ENCODE assay signal across 8 cellular contexts in the genomic region with DNA sequence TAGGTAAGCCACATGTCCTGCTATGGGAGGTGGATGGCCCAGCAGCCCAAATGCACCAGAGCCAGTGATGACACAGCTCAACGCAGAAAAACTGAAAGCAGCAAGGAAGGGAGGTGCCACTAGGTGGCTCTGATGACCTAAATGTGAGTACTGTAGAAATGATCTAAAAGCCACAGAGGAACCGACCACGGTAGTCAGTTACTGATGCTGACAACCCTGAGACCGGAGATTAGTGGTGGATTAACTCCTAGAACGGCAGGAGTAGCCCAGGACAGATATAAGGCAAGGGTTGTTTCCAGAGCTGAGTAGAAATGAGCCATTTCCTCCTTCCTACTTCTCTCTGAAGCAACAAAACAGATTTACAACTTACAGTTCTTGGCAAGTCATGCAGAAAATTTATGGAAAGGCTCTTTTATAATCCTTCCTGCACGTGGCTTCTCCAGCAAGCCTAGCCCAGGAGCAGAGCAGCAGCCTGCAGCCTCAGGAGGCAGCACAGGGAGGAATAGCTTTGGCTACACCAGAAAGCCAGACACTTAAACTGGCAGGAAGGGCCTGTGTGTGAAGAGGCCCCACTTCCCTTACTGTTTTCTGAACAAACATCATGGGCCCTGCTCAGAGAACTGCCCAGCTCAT. TPM values are rescaled to one million over a fixed set of nuclear protein-coding genes. Genes with fewer than 3 reads are reported as not detected.
DNase-seq lines count a peak whose midpoint lies in the region; ATAC-seq and TF ChIP-seq lines count a peak whose summit lies in the region.

No MANE protein-coding gene starts in this region.

- peak overlapping the region; percentile 47 for H3K4me2 ChIP-seq in PC-9

- H3K4me3 ChIP-seq in BE2C (ENCODE audit: low read depth, low read length) = no peak overlapping the region
- H3K4me3 ChIP-seq in PC-9 = no peak overlapping the region

- H3K27me3 Mint-ChIP-seq in activated T-cell treated with anti-CD3 and anti-CD28 coated beads, Interleukin-2, amount 50 U/mL, for 72 hours (ENCODE audit: low read depth) = no peaks in the 10 kb centered on the region
- no peaks in the 10 kb centered on the region for H3K27me3 Mint-ChIP-seq in natural killer cell treated with Interleukin-12 subunit alpha and Interleukin-12 subunit beta and Interleukin-15 and Interleukin-18, amount 100 ng/mL, for 72 hours
- H3K27me3 Mint-ChIP-seq in stimulated activated naive CD8-positive, alpha-beta T cell treated with anti-CD3 and anti-CD28 coated beads, Interleukin-15, amount 100 ng/mL, for 72 hours = no peaks in the 10 kb centered on the region

- H3K27ac Mint-ChIP-seq in activated T-cell treated with anti-CD3 and anti-CD28 coated beads, Interleukin-2, amount 50 U/mL, for 72 hours = peak overlapping the region; percentile 92
- peak overlapping the region; percentile 82 to 92 for H3K27ac Mint-ChIP-seq in natural killer cell treated with Interleukin-12 subunit alpha and Interleukin-12 subunit beta and Interleukin-15 and Interleukin-18, amount 100 ng/mL, for 72 hours
- peak overlapping the region; percentile 88 to 91 for H3K27ac Mint-ChIP-seq in stimulated activated naive CD8-positive, alpha-beta T cell treated with anti-CD3 and anti-CD28 coated beads, Interleukin-15, amount 100 ng/mL, for 72 hours

- no peaks in the 10 kb centered on the region for H4K20me1 ChIP-seq in PC-9 (ENCODE audit: insufficient read depth)

- peak overlapping the region; percentile 31 to 55 for H3K4me3 Mint-ChIP-seq in activated T-cell treated with anti-CD3 and anti-CD28 coated beads, Interleukin-2, amount 50 U/mL, for 72 hours
- peak overlapping the region; percentile 59 for H3K4me3 Mint-ChIP-seq in natural killer cell treated with Interleukin-12 subunit alpha and Interleukin-12 subunit beta and Interleukin-15 and Interleukin-18, amount 100 ng/mL, for 72 hours
- no peak overlapping the region for H3K4me3 Mint-ChIP-seq in stimulated activated naive CD8-positive, alpha-beta T cell treated with anti-CD3 and anti-CD28 coated beads, Interleukin-15, amount 100 ng/mL, for 72 hours

- no peaks in the 10 kb centered on the region for H3K79me2 ChIP-seq in PC-9 (ENCODE audit: low read depth)

- TF ChIP-seq CTCF in BE2C (IDR thresholded peaks at IDR 0.05; ENCODE audit: low read depth, low read length) (peak; percentile 91), PC-9 (conservative IDR thresholded peaks at IDR 0.05) (peak; percentile 84)

- H3K36me3 ChIP-seq in BE2C (peaks cover 16% of the 10 kb centered on the region), PC-9 (ENCODE audit: low read depth) (0 out of 2 replicates have a peak, but pooled peaks cover 3% of the 10 kb centered on the region)

- H3K4me1 Mint-ChIP-seq in activated T-cell treated with anti-CD3 and anti-CD28 coated beads, Interleukin-2, amount 50 U/mL, for 72 hours (ENCODE audit: low read depth) = peaks cover 37% of the 10 kb centered on the region
- H3K4me1 Mint-ChIP-seq in natural killer cell treated with Interleukin-12 subunit alpha and Interleukin-12 subunit beta and Interleukin-15 and Interleukin-18, amount 100 ng/mL, for 72 hours (ENCODE audit: low read depth in 2 of 2) = peaks cover 23 to 33% of the 10 kb centered on the region in 2 donors
- H3K4me1 Mint-ChIP-seq in stimulated activated naive CD8-positive, alpha-beta T cell treated with anti-CD3 and anti-CD28 coated beads, Interleukin-15, amount 100 ng/mL, for 72 hours = peaks cover 42% of the 10 kb centered on the region

- POLR2A ChIA-PET in PC-9 (lab: Charles Lee; ENCODE audit: unreplicated experiment) = interaction anchor here (0.6 to 0.7 kb wide), 3 partner anchors 27 to 407 kb away, joined by 3 to 8 read pairs (median 3); no protein-coding TSS in a partner anchor

- peak; percentile 77 for DNase-seq in BE2C
- peak; percentile 68 to 77 for DNase-seq in PC-9
- DNase-seq in activated T-cell treated with anti-CD3 and anti-CD28 coated beads, Interleukin-2, amount 50 U/mL, for 72 hours = peak; percentile 80 to 81
- DNase-seq in fibroblast of gingiva (ENCODE audit: low read depth) = peak; percentile 70
- peak; percentile 76 for DNase-seq in natural killer cell treated with Interleukin-12 subunit alpha and Interleukin-12 subunit beta and Interleukin-15 and Interleukin-18, amount 100 ng/mL, for 72 hours (ENCODE audit: low spot score)
- DNase-seq in stimulated activated naive CD8-positive, alpha-beta T cell treated with anti-CD3 and anti-CD28 coated beads, Interleukin-15, amount 100 ng/mL, for 72 hours = peak; percentile 70 to 80

- H3K4me1 ChIP-seq in BE2C (no peaks in the 10 kb centered on the region), PC-9 (replicated peaks; ENCODE audit: insufficient read depth) (peaks cover 22% of the 10 kb centered on the region)

- CTCF ChIA-PET in PC-9 (lab: Charles Lee) = interaction anchor here (0.5 to 1.4 kb wide), 12 partner anchors 10 to 543 kb away, joined by 3 to 17 read pairs (median 4); a partner anchor contains a TSS

- intact Hi-C loops in PC-9 (cut with micrococcal nuclease; ENCODE audit: unreplicated experiment) = loop anchor here (1.0 to 5.0 kb wide), 3 partner anchors 282 to 542 kb away; a partner anchor contains a TSS

- H3K27ac ChIP-seq in PC-9 = peak overlapping the region; percentile 55

- BruUV-seq in PC-9 (replicated peaks; lab: Mats Ljungman, UMichigan) = no TSS peak

- TF ChIP-seq RAD21 in Ishikawa (IDR thresholded peaks at IDR 0.05; ENCODE audit: low read depth) = peak; percentile 85

- H3K9me3 Mint-ChIP-seq in activated T-cell treated with anti-CD3 and anti-CD28 coated beads, Interleukin-2, amount 50 U/mL, for 72 hours = no peaks in the 10 kb centered on the region
- H3K9me3 Mint-ChIP-seq in natural killer cell treated with Interleukin-12 subunit alpha and Interleukin-12 subunit beta and Interleukin-15 and Interleukin-18, amount 100 ng/mL, for 72 hours = no peaks in the 10 kb centered on the region
- H3K9me3 Mint-ChIP-seq in stimulated activated naive CD8-positive, alpha-beta T cell treated with anti-CD3 and anti-CD28 coated beads, Interleukin-15, amount 100 ng/mL, for 72 hours = no peaks in the 10 kb centered on the region

- H3F3A ChIP-seq in PC-9 (ENCODE audit: insufficient read depth, low read depth) = peaks cover 14% of the 10 kb centered on the region

- H3K9me2 ChIP-seq in PC-9 (ENCODE audit: insufficient read depth) = no peaks in the 10 kb centered on the region

- TF ChIP-seq EP300 in Ishikawa (IDR thresholded peaks at IDR 0.05; ENCODE audit: borderline replicate concordance) = no peak

- no peaks in the 10 kb centered on the region for H3K27me3 ChIP-seq in BE2C
- no peaks in the 10 kb centered on the region for H3K27me3 ChIP-seq in PC-9 (ENCODE audit: insufficient read depth, low read depth)

- H3K36me3 Mint-ChIP-seq in activated T-cell treated with anti-CD3 and anti-CD28 coated beads, Interleukin-2, amount 50 U/mL, for 72 hours (ENCODE audit: insufficient read depth in 2 of 2) = peaks cover 3 to 24% of the 10 kb centered on the region in 2 donors
- H3K36me3 Mint-ChIP-seq in natural killer cell treated with Interleukin-12 subunit alpha and Interleukin-12 subunit beta and Interleukin-15 and Interleukin-18, amount 100 ng/mL, for 72 hours = peaks cover 12% of the 10 kb centered on the region

- ATAC-seq in GM19351 (IDR thresholded peaks at IDR 0.05; ENCODE audit: unreplicated experiment) = peak; percentile 76
- ATAC-seq in activated T-cell treated with anti-CD3 and anti-CD28 coated beads, Interleukin-2, amount 50 U/mL, for 72 hours (replicated peaks in 1 of 2) = peak; percentile 86 to 87
- peak; percentile 81 to 86 for ATAC-seq in natural killer cell treated with Interleukin-12 subunit alpha and Interleukin-12 subunit beta and Interleukin-15 and Interleukin-18, amount 100 ng/mL, for 72 hours
- ATAC-seq in stimulated activated naive CD8-positive, alpha-beta T cell treated with anti-CD3 and anti-CD28 coated beads, Interleukin-15, amount 100 ng/mL, for 72 hours = peak; percentile 91

- H3K9me3 ChIP-seq in BE2C = no peaks in the 10 kb centered on the region
- H3K9me3 ChIP-seq in PC-9 (ENCODE audit: insufficient read depth, low read depth) = no peaks in the 10 kb centered on the region

- no peak overlapping the region for H2AFZ ChIP-seq in PC-9

TF ChIP-seq in Ishikawa, 13 proteins besides CTCF, POLR2A, EP300 and RAD21:
- TF ChIP-seq, protein P1, sequence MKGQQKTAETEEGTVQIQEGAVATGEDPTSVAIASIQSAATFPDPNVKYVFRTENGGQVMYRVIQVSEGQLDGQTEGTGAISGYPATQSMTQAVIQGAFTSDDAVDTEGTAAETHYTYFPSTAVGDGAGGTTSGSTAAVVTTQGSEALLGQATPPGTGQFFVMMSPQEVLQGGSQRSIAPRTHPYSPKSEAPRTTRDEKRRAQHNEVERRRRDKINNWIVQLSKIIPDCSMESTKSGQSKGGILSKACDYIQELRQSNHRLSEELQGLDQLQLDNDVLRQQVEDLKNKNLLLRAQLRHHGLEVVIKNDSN (IDR thresholded peaks at IDR 0.05) = peak; percentile 30; the same call in 1 of the 2 replicates
- TF ChIP-seq NFIC (IDR thresholded peaks at IDR 0.05) (no peak), TAF1 (IDR thresholded peaks at IDR 0.05; ENCODE audit: low read depth) (no peak), ZBTB7A (IDR thresholded peaks at IDR 0.05; ENCODE audit: low read depth) (no peak), FOXM1 (IDR thresholded peaks at IDR 0.05; ENCODE audit: borderline replicate concordance, low read depth) (0 out of 2 replicates have a peak, but pooled peaks have one; percentile 16)
TF ChIP-seq in Ishikawa: peak in this region for 2.

RNA-seq across cellular contexts. Expression of a gene that starts 13.1 kb away (rescaled TPM):
- 4.2 TPM for polyA plus RNA-seq in BE2C (2012; ENCODE audit: insufficient read depth, insufficient read length, low read depth)
- 0.17 and 0.88 TPM in 2 replicates for total RNA-seq in PC-9 (2021)
- 1 to 10 TPM in 1 of 2 donors, under 1 TPM in 1; 0.79 to 1.3 TPM for total RNA-seq in activated T-cell treated with anti-CD3 and anti-CD28 coated beads, Interleukin-2, amount 50 U/mL, for 72 hours
- total RNA-seq in natural killer cell treated with Interleukin-12 subunit alpha and Interleukin-12 subunit beta and Interleukin-15 and Interleukin-18, amount 100 ng/mL, for 72 hours = 1 to 10 TPM in 1 of 2 donors, under 1 TPM in 1; 0.45 to 1.5 TPM

Comparison
In these comparisons a context has a peak if more than half of its experiments do, and no peak if none do; other contexts are left out.
1. H3K4me3 Mint-ChIP-seq: peak in activated T-cell treated with anti-CD3 and anti-CD28 coated beads, Interleukin-2, amount 50 U/mL, for 72 hours (2 of 2) and natural killer cell treated with Interleukin-12 subunit alpha and Interleukin-12 subunit beta and Interleukin-15 and Interleukin-18, amount 100 ng/mL, for 72 hours (single experiment); none in stimulated activated naive CD8-positive, alpha-beta T cell treated with anti-CD3 and anti-CD28 coated beads, Interleukin-15, amount 100 ng/mL, for 72 hours (0 of 2).
2. Peak in every context shown above with its lines, with median percentiles within 50 percentile points of each other: DNase-seq, ATAC-seq and H3K27ac Mint-ChIP-seq.